ENCODE assay signal across 10 cellular contexts in the genomic region with DNA sequence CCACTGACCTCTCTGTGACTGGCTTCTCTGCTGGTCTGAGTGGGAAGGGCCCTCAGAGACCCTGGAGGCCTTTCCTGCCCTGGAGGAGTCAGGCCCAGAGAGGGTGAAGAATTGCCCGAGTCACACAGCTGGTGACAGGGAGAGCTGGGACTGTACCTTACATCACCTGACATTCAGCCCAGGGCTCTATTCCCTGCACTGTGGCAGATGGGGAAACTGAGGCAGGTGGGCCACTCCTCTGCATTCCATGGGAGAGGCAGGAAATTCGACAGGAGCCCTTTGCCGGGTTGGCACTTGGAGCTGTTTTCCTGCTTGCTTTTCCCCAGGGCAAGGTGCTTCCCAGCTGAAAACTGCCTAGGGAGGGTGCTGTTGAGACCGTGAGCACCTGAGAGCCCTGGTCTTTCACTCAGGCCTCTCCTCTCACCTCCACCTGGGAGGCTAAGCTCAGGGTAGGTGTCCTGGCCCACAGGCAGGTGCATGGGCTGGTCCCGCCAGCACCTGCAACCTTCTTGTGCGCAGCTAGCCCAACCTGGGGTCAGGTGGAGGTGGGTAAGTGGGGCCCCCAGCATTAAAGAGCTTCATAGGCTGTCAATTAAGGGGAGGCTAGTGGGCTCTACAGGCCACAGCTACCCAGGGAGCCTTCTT. TPM values are rescaled to one million over a fixed set of nuclear protein-coding genes. Genes with fewer than 3 reads are reported as not detected.
DNase-seq lines count a peak whose midpoint lies in the region; ATAC-seq, FAIRE-seq and TF ChIP-seq lines count a peak whose summit lies in the region.
"Had no signal": no experiment of that assay in that cellular context is flagged by ENCODE, and none has a peak within 500 bp of the region (broad histone marks: within the 10 kb centered on the region; RNA-seq: fewer than 3 reads in every experiment).

No MANE protein-coding gene starts in this region.

- no peak overlapping the region for H2AK5ac ChIP-seq in H1 (ENCODE audit: low read depth, low read length)

- peak overlapping the region; percentile 96 for H3K27ac Mint-ChIP-seq in stimulated activated memory B cell treated with anti-CD40 and anti-IgM and Interleukin-4, amounts not matched to agents 10 μg/mL and 1 μg/mL and 100 μg/mL, for 72 hours

- H3K36me3 ChIP-seq in Loucy (ENCODE audit: insufficient read depth, low read length) (no peaks in the 10 kb centered on the region), H1 (ENCODE audit: control insufficient read depth in 2 of 4, insufficient read depth in 4 of 4, low read length in 3 of 4) (no peaks in the 10 kb centered on the region)

- H3K4me1 Mint-ChIP-seq in stimulated activated memory B cell treated with anti-CD40 and anti-IgM and Interleukin-4, amounts not matched to agents 10 μg/mL and 1 μg/mL and 100 μg/mL, for 72 hours = peaks cover 99% of the 10 kb centered on the region

- H3K4me1 ChIP-seq in Loucy (ENCODE audit: insufficient read depth, low read length, poor library complexity, severe bottlenecking) (peaks cover 75% of the 10 kb centered on the region), H1 (replicated peaks in 1 of 4; ENCODE audit: control insufficient read depth in 3 of 4, insufficient read depth in 4 of 4, low read length in 3 of 4) (peaks cover 0 to 2% (median 0%) of the 10 kb centered on the region in 4 experiments; a peak in 1 of 7 replicates)

- DNase-seq in H1 (ENCODE audit: low read depth in 1 of 2, low spot score in 2 of 2) (no peak), 8988T (no peak), SW 1271 (lab: John Stamatoyannopoulos, UW) (no peak), ecto neural progenitor cell (ENCODE audit: low spot score) (no peak)
- DNase-seq: NCI-H510A had no signal

- H3K79me1 ChIP-seq in H1 (ENCODE audit: low read depth, low read length) = 0 out of 2 replicates have a peak, but pooled peaks cover 3% of the 10 kb centered on the region

- no peaks in the 10 kb centered on the region for H3K27me3 Mint-ChIP-seq in stimulated activated memory B cell treated with anti-CD40 and anti-IgM and Interleukin-4, amounts not matched to agents 10 μg/mL and 1 μg/mL and 100 μg/mL, for 72 hours

- H2BK5ac ChIP-seq in H1 (ENCODE audit: low read depth, low read length) = 0 out of 2 replicates have a peak overlapping the region, but pooled peaks have one; percentile 73

- FAIRE-seq in H1 (lab: Jason Lieb, UNC) = no peak

- no peak overlapping the region for H3K4ac ChIP-seq in H1 (replicated peaks; ENCODE audit: insufficient read length, low read depth, low read length)

- TF ChIP-seq EP300 in H1 (IDR thresholded peaks at IDR 0.05; ENCODE audit: borderline replicate concordance in 1 of 2, low read depth in 2 of 2, low read length in 2 of 2) = no peak

- no peak overlapping the region for H2BK15ac ChIP-seq in H1 (ENCODE audit: low read length)

- H2BK120ac ChIP-seq in H1 (replicated peaks; ENCODE audit: low read depth, low read length) = no peak overlapping the region

- no peak for TF ChIP-seq POLR2A in H1 (IDR thresholded peaks at IDR 0.05; ENCODE audit: control extremely low read depth in 1 of 2, low read depth in 2 of 2, low read length in 2 of 2)

- H2AFZ ChIP-seq in Loucy (ENCODE audit: low read length) (no peak overlapping the region), H1 (ENCODE audit: low read length) (no peak overlapping the region)

- peaks cover 15% of the 10 kb centered on the region for H3K36me3 Mint-ChIP-seq in stimulated activated memory B cell treated with anti-CD40 and anti-IgM and Interleukin-4, amounts not matched to agents 10 μg/mL and 1 μg/mL and 100 μg/mL, for 72 hours

- no peak for TF ChIP-seq RAD21 in H1 (IDR thresholded peaks at IDR 0.05 in 1 of 2, conservative IDR thresholded peaks at IDR 0.05 in 1 of 2; ENCODE audit: low read depth in 2 of 2, low read length in 2 of 2)

- POLR2A ChIA-PET in H1 (lab: Charles Lee; ENCODE audit: partially characterized antibody) = no interaction called here

- no peak overlapping the region for H4K5ac ChIP-seq in H1 (ENCODE audit: insufficient read length, low read depth, low read length)

- no peak overlapping the region for H3K18ac ChIP-seq in H1 (ENCODE audit: extremely low read depth, low read length)

- H4K20me1 ChIP-seq in Loucy (ENCODE audit: insufficient read depth, low read length, poor library complexity, severe bottlenecking) = peaks cover 4% of the 10 kb centered on the region
- H4K20me1 ChIP-seq in H1 (replicated peaks in 1 of 2; ENCODE audit: control insufficient read depth in 1 of 2, insufficient read depth in 2 of 2, low read length in 2 of 2) = peaks cover 0 to 2% of the 10 kb centered on the region in 2 experiments

- no peaks in the 10 kb centered on the region for H3K27me3 ChIP-seq in Loucy (ENCODE audit: insufficient read depth, low read length, poor library complexity, severe bottlenecking)
- H3K27me3 ChIP-seq in H1 (replicated peaks in 1 of 4; ENCODE audit: control insufficient read depth in 3 of 4, extremely low read depth in 1 of 4, insufficient read depth in 3 of 4, low read length in 3 of 4) = no peaks in the 10 kb centered on the region

- no peaks in the 10 kb centered on the region for H3K23me2 ChIP-seq in H1 (ENCODE audit: low read depth, low read length)

- no peak overlapping the region for H3K14ac ChIP-seq in H1 (ENCODE audit: insufficient read length)

- peak overlapping the region; percentile 7 for H3K56ac ChIP-seq in H1 (replicated peaks; ENCODE audit: insufficient read length, low read depth, low read length)

- no peak overlapping the region for H3K23ac ChIP-seq in H1 (ENCODE audit: insufficient read length)

- H3K9me3 ChIP-seq in Loucy (ENCODE audit: insufficient read depth, low read depth, low read length) = no peaks in the 10 kb centered on the region
- no peaks in the 10 kb centered on the region for H3K9me3 ChIP-seq in H1 (ENCODE audit: insufficient read depth in 2 of 2, low read depth in 1 of 2, low read length in 1 of 2)

- no peak overlapping the region for H2BK20ac ChIP-seq in H1 (ENCODE audit: low read length)

- peaks cover 3% of the 10 kb centered on the region for H3K9me3 Mint-ChIP-seq in stimulated activated memory B cell treated with anti-CD40 and anti-IgM and Interleukin-4, amounts not matched to agents 10 μg/mL and 1 μg/mL and 100 μg/mL, for 72 hours

- peak overlapping the region; percentile 45 for H4K8ac ChIP-seq in H1 (ENCODE audit: extremely low read depth, insufficient read depth, low read length)

- no peaks in the 10 kb centered on the region for H3K9me2 ChIP-seq in Loucy (replicated peaks; ENCODE audit: low read depth, low read length)

- H3K27ac ChIP-seq in H1 (ENCODE audit: low read depth, low read length) = no peak overlapping the region
- H3K27ac ChIP-seq: epithelial cell of prostate had no signal

- peak overlapping the region; percentile 96 for H3K4me3 Mint-ChIP-seq in stimulated activated memory B cell treated with anti-CD40 and anti-IgM and Interleukin-4, amounts not matched to agents 10 μg/mL and 1 μg/mL and 100 μg/mL, for 72 hours

- H3K79me2 ChIP-seq in Loucy (ENCODE audit: insufficient read depth, low read length) (peaks cover 97% of the 10 kb centered on the region), H1 (ENCODE audit: control insufficient read depth in 1 of 2, insufficient read depth in 2 of 2, low read length in 2 of 2) (no peaks in the 10 kb centered on the region)

- CTCF ChIA-PET in H1 (lab: Charles Lee; ENCODE audit: partially characterized antibody) = interaction anchor here (0.7 to 2.9 kb wide), 15 partner anchors 9 to 390 kb away, joined by 3 to 13 read pairs (median 3); a partner anchor contains a TSS

- H4K91ac ChIP-seq in H1 (replicated peaks; ENCODE audit: insufficient read length, low read length) = no peak overlapping the region

- no peak overlapping the region for H2BK12ac ChIP-seq in H1 (ENCODE audit: low read depth, low read length)

- H3K9ac ChIP-seq in Loucy (ENCODE audit: low read depth, low read length, poor library complexity, severe bottlenecking) (peak overlapping the region; percentile 86), H1 (replicated peaks in 1 of 4; ENCODE audit: extremely low read depth in 1 of 4, low read depth in 3 of 4, low read length in 3 of 4) (no peak overlapping the region)

- 86% methylated on average over 6 of the region's 6 CpGs; no CpG with 5 or more reads in 1 of the 2 experiments for WGBS in H1 (ENCODE audit: extremely low coverage in 1 of 2, insufficient coverage in 1 of 2, insufficient read length in 1 of 2, insufficient replicate concordance in 2 of 2, low coverage in 1 of 2, low lambda C conversion rate in 2 of 2, missing lambda C conversion rate in 1 of 2), 2 experiments

- ATAC-seq in GM19035 (IDR thresholded peaks at IDR 0.05; ENCODE audit: unreplicated experiment) = peak; percentile 10
- ATAC-seq in stimulated activated memory B cell treated with anti-CD40 and anti-IgM and Interleukin-4, amounts not matched to agents 10 μg/mL and 1 μg/mL and 100 μg/mL, for 72 hours = no peak
- no peak for ATAC-seq in HG03045 (IDR thresholded peaks at IDR 0.05; ENCODE audit: unreplicated experiment)

- no peaks in the 10 kb centered on the region; the same call in 1 of the 2 replicates for H3F3A ChIP-seq in Loucy (ENCODE audit: low read depth)

- H3K4me3 ChIP-seq in Loucy (ENCODE audit: low read length, poor library complexity, severe bottlenecking) = peak overlapping the region; percentile 76
- H3K4me3 ChIP-seq in H1 (ENCODE audit: extremely low read depth in 1 of 4, insufficient read depth in 2 of 4, low read depth in 3 of 4, low read length in 4 of 4) = no peak overlapping the region

- H3K4me2 ChIP-seq in Loucy (ENCODE audit: low read depth, low read length, poor library complexity, severe bottlenecking) = peak overlapping the region; percentile 99
- H3K4me2 ChIP-seq in H1 (ENCODE audit: insufficient read depth in 1 of 2, low read depth in 2 of 2, low read length in 2 of 2) = no peak overlapping the region

- TF ChIP-seq CTCF in Loucy (conservative IDR thresholded peaks at IDR 0.05; ENCODE audit: low read length) = peak; percentile 26; the same call in 1 of the 2 replicates
- TF ChIP-seq CTCF in H1 (IDR thresholded peaks at IDR 0.05; ENCODE audit: control extremely low read depth in 1 of 3, insufficient read depth in 1 of 3, low read depth in 1 of 3, low read length in 3 of 3) = peak in 1 of 3 experiments; percentile 28; a peak in 1 of 4 replicates

TF ChIP-seq in H1, 55 proteins besides CTCF, POLR2A, EP300 and RAD21:
- no peak for TF ChIP-seq ZNF274 (IDR thresholded peaks at IDR 0.05; ENCODE audit: borderline replicate concordance, extremely low read depth, low read length)

RNA-seq across cellular contexts. Expression of a gene that starts 8.5 kb away (rescaled TPM):
- total RNA-seq in H1 (2021; fragmentation: NEBNext Ultra II Directional; extraction: Animal tissue kit (Norgen Biotek cat#: 25700)) = 4.7 and 5.1 TPM in 2 replicates
- 2.4 and 5.5 TPM in 2 replicates for polyA plus RNA-seq in H1 (2011; rRNA removed)
- polyA plus RNA-seq in H1 (2011; cell fraction: cytosol; rRNA removed) = 4.9 TPM
- 13.5 TPM for polyA plus RNA-seq in H1 (2011; cell fraction: nucleus; rRNA removed)
- polyA plus RNA-seq in H1 (2012, experiment 1 of 2) = 2.0 to 4.3 TPM (median 2.9 TPM) in 4 replicates
- polyA plus RNA-seq in H1 (2012, experiment 2 of 2) = 0.45 TPM
- polyA plus RNA-seq in H1 (2013, experiment 1 of 2) = 1.8 TPM
- polyA plus RNA-seq in H1 (2013, experiment 2 of 2) = 1.7 TPM
- polyA minus RNA-seq in H1 (2011; rRNA and poly(A)+ RNA removed) = 6.9 and 7.2 TPM in 2 replicates
- polyA minus RNA-seq in H1 (2011; cell fraction: cytosol; rRNA and poly(A)+ RNA removed) = 7.3 TPM
- polyA minus RNA-seq in H1 (2011; cell fraction: nucleus; rRNA and poly(A)+ RNA removed) = 6.4 TPM
